9 cellular contexts compared by ENCODE assay signal in the genomic region with DNA sequence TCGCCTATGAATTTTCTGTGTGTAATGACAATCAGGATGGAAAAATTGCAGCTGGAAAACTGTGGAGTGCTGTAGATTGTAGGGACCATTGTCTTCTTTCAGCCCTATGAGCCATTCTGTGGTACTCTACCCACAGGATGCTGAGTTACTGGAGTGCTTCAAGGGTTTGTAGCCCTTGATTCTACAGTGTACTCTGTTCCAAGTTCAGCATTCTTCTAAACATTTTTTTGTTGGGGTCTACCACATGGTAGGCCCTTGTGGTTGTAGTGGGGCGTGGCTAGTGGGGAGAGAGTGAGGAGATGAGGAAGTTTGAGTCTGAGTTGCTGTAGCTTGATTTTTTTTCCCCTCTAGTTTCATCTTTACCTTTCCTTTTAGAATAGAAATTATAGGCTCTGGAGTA. TPM values are rescaled to one million over a fixed set of nuclear protein-coding genes. Genes with fewer than 3 reads are reported as not detected.
A peak's percentile ranks its signal among the peaks of the same experiment; 100 is the strongest.
DNase-seq lines count a peak whose midpoint lies in the region; ATAC-seq and TF ChIP-seq lines count a peak whose summit lies in the region.
"Had no signal": no experiment of that assay in that cellular context is flagged by ENCODE, and none has a peak within 500 bp of the region (broad histone marks: within the 10 kb centered on the region; RNA-seq: fewer than 3 reads in every experiment).

No MANE protein-coding gene starts in this region.

- H3K4me3 ChIP-seq in AG04450 (ENCODE audit: low read depth, low read length) = no peak overlapping the region
- H3K4me3 ChIP-seq: heart left ventricle had no signal

- H3K27me3 ChIP-seq in AG04450 (ENCODE audit: control insufficient read depth, insufficient read depth, low read length) = no peaks in the 10 kb centered on the region
- H3K27me3 ChIP-seq: heart left ventricle had no signal

- POLR2A ChIA-PET in AG04450 (lab: Yijun Ruan, JAX) = no interaction called here

- no peaks in the 10 kb centered on the region for H3K9me3 ChIP-seq in AG04450 (ENCODE audit: control insufficient read depth, insufficient read depth, low read length)
- H3K9me3 ChIP-seq: heart left ventricle had no signal

- peak; percentile 61 for ATAC-seq in GM19025 (IDR thresholded peaks at IDR 0.05; ENCODE audit: low read depth, unreplicated experiment)
- peak; percentile 88 for ATAC-seq in HG03521 (IDR thresholded peaks at IDR 0.05; ENCODE audit: unreplicated experiment)
- no peak for ATAC-seq in GM19328 (IDR thresholded peaks at IDR 0.05; ENCODE audit: unreplicated experiment)

- peak overlapping the region; percentile 66 for H3K27ac ChIP-seq in AG04450 (ENCODE audit: low read depth, low read length)

- peak; percentile 51 for DNase-seq in AG04450 (ENCODE audit: low read depth, low spot score)
- peak; percentile 9 to 14 for DNase-seq in activated CD4-positive, alpha-beta T cell treated with anti-CD3 and anti-CD28 coated beads, Interleukin-2, amount 50 U/mL, for 48 hours
- peak; percentile 59 for DNase-seq in germinal center (ENCODE audit: low spot score)
- no peak for DNase-seq in NCI-H510A treated with DMSO at 0.1 percent for 48 hours (lab: John Stamatoyannopoulos, UW)
- no peak for DNase-seq in DMS53 treated with DMSO at 0.1 percent for 48 hours (lab: John Stamatoyannopoulos, UW; ENCODE audit: unreplicated experiment)
- DNase-seq: heart left ventricle had no signal

- CTCF ChIA-PET in AG04450 (lab: Charles Lee) = interaction anchor here (0.9 to 1.8 kb wide), 2 partner anchors 74 to 337 kb away, joined by 3 to 5 read pairs; no protein-coding TSS in a partner anchor

- TF ChIP-seq CTCF in AG04450 (IDR thresholded peaks at IDR 0.05; ENCODE audit: low read depth, low read length) = no peak

RNA-seq across cellular contexts. Expression of a gene that starts 33.5 kb away (rescaled TPM):
- 26.6 and 36.5 TPM in 2 replicates for polyA plus RNA-seq in AG04450 (2011; rRNA removed)
- polyA minus RNA-seq in AG04450 (2011; rRNA and poly(A)+ RNA removed) = 11.9 and 21.2 TPM in 2 replicates

Comparison
In these comparisons a context has a peak if more than half of its experiments do, and no peak if none do; other contexts are left out.
1. DNase-seq: peak in AG04450 (single experiment), activated CD4-positive, alpha-beta T cell treated with anti-CD3 and anti-CD28 coated beads, Interleukin-2, amount 50 U/mL, for 48 hours (2 of 2) and germinal center (single experiment); none in NCI-H510A treated with DMSO at 0.1 percent for 48 hours (single experiment) and DMS53 treated with DMSO at 0.1 percent for 48 hours (single experiment).